In the genomic region with DNA sequence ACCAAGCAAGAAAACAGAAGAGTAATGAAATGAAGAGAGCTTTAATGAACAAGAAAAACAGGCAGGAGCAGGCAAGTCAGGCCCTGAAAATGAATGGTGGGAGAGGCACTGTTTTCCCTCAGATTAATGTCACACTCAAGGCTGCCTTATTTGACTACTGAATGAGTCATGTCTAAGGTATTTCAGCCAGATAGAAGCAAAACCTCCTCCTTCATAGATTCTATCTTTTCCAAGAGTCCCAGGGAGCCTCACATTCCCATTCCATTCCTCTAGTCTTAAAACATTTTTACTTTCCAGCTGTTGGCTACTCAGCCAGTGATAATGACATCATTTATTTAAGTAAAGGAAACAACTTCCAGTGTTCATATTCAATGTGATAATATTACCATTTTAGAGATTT, we compare ENCODE assay signal across 12 cellular contexts.
A peak's percentile ranks its signal among the peaks of the same experiment; 100 is the strongest.
DNase-seq lines count a peak whose midpoint lies in the region; ATAC-seq, FAIRE-seq and TF ChIP-seq lines count a peak whose summit lies in the region.
"Had no signal": no experiment of that assay in that cellular context is flagged by ENCODE, and none has a peak within 500 bp of the region (broad histone marks: within the 10 kb centered on the region; RNA-seq: fewer than 3 reads in every experiment).

No MANE protein-coding gene starts in this region.

- peaks cover 18% of the 10 kb centered on the region for H3K4me1 ChIP-seq in HUES48 (ENCODE audit: control insufficient read depth, insufficient read depth, low read length)

- peaks cover 3% of the 10 kb centered on the region for H3K36me3 Mint-ChIP-seq in glutamatergic neuron (ENCODE audit: unreplicated experiment)
- no peaks in the 10 kb centered on the region for H3K36me3 Mint-ChIP-seq in activated CD4-positive, alpha-beta T cell treated with anti-CD3 and anti-CD28 coated beads, Interleukin-2, amount 10 ng/mL, durations not matched to agents 7 days and 5 days (ENCODE audit: low read depth)
- H3K36me3 Mint-ChIP-seq: T-cell had no signal

- H3K9me3 Mint-ChIP-seq in glutamatergic neuron (ENCODE audit: unreplicated experiment), result peaks cover 2% of the 10 kb centered on the region
- H3K9me3 Mint-ChIP-seq in activated CD4-positive, alpha-beta T cell treated with anti-CD3 and anti-CD28 coated beads, Interleukin-2, amount 10 ng/mL, durations not matched to agents 7 days and 5 days, result no peaks in the 10 kb centered on the region
- H3K9me3 Mint-ChIP-seq: T-cell had no signal

- no peak for FAIRE-seq in bronchial epithelial cell (lab: Jason Lieb, UNC)
- FAIRE-seq: islet of Langerhans had no signal

- no peak for ATAC-seq in HG02678 (IDR thresholded peaks at IDR 0.05; ENCODE audit: unreplicated experiment)
- no peak for ATAC-seq in HG03135 (IDR thresholded peaks at IDR 0.05; ENCODE audit: unreplicated experiment)
- ATAC-seq: T-cell had no signal

- POLR2A ChIA-PET in AG04450 (lab: Yijun Ruan, JAX), result no interaction called here
- POLR2A ChIA-PET in activated CD4-positive, alpha-beta T cell treated with anti-CD3 and anti-CD28 coated beads, Interleukin-2, amount 10 ng/mL, durations not matched to agents 7 days and 5 days (lab: Charles Lee), result no interaction called here

- no peak overlapping the region for H3K4me3 Mint-ChIP-seq in glutamatergic neuron (ENCODE audit: unreplicated experiment)
- no peak overlapping the region for H3K4me3 Mint-ChIP-seq in activated CD4-positive, alpha-beta T cell treated with anti-CD3 and anti-CD28 coated beads, Interleukin-2, amount 10 ng/mL, durations not matched to agents 7 days and 5 days
- H3K4me3 Mint-ChIP-seq: T-cell had no signal

- H3K27me3 ChIP-seq in AG04450 (ENCODE audit: control insufficient read depth, insufficient read depth, low read length), result no peaks in the 10 kb centered on the region
- no peaks in the 10 kb centered on the region for H3K27me3 ChIP-seq in HUES48 (ENCODE audit: control insufficient read depth, insufficient read depth, low read length)
- no peaks in the 10 kb centered on the region for H3K27me3 ChIP-seq in bronchial epithelial cell (ENCODE audit: control insufficient read depth, insufficient read depth, low read length)

- H3K36me3 ChIP-seq in HUES48 (ENCODE audit: control insufficient read depth, insufficient read depth, low read length) (no peaks in the 10 kb centered on the region), bronchial epithelial cell (ENCODE audit: control insufficient read depth, insufficient read depth, low read length) (no peaks in the 10 kb centered on the region)

- H3K27ac ChIP-seq in AG04450 (ENCODE audit: low read depth, low read length) (peak overlapping the region; percentile 24), HUES48 (ENCODE audit: low read depth, low read length) (peak overlapping the region; percentile 83)

- no peak for TF ChIP-seq CTCF in AG04450 (IDR thresholded peaks at IDR 0.05; ENCODE audit: low read depth, low read length)
- no peak for TF ChIP-seq CTCF in bronchial epithelial cell (IDR thresholded peaks at IDR 0.05; ENCODE audit: insufficient read depth, low read length, severe bottlenecking)
- no peak for TF ChIP-seq CTCF in glutamatergic neuron (IDR thresholded peaks at IDR 0.05; ENCODE audit: partially characterized antibody, unreplicated experiment)

- peaks cover 2% of the 10 kb centered on the region for H3K4me1 Mint-ChIP-seq in glutamatergic neuron (ENCODE audit: low read depth, unreplicated experiment)
- no peaks in the 10 kb centered on the region for H3K4me1 Mint-ChIP-seq in activated CD4-positive, alpha-beta T cell treated with anti-CD3 and anti-CD28 coated beads, Interleukin-2, amount 10 ng/mL, durations not matched to agents 7 days and 5 days
- H3K4me1 Mint-ChIP-seq: T-cell had no signal

- CTCF ChIA-PET in AG04450 (lab: Charles Lee), result no interaction called here
- CTCF ChIA-PET in activated CD4-positive, alpha-beta T cell treated with anti-CD3 and anti-CD28 coated beads, Interleukin-2, amount 10 ng/mL, durations not matched to agents 7 days and 5 days (lab: Charles Lee), result no interaction called here

- DNase-seq in AG04450 (ENCODE audit: low read depth, low spot score) (peak; percentile 74), bronchial epithelial cell (ENCODE audit: low read depth) (peak; percentile 90), left kidney (ENCODE audit: low read depth, low spot score) (peak; percentile 68), glutamatergic neuron (no peak)
- no peak for DNase-seq in activated CD4-positive, alpha-beta T cell treated with anti-CD3 and anti-CD28 coated beads, Interleukin-2, amount 10 ng/mL, durations not matched to agents 7 days and 5 days
- DNase-seq: activated naive CD4-positive, alpha-beta T cell; DMS79; T-cell had no signal

- H3K4me3 ChIP-seq in AG04450 (ENCODE audit: low read depth, low read length) (no peak overlapping the region), HUES48 (ENCODE audit: low read depth, low read length) (no peak overlapping the region), bronchial epithelial cell (ENCODE audit: low read depth, low read length) (no peak overlapping the region)

- H3K9me3 ChIP-seq in AG04450 (ENCODE audit: control insufficient read depth, insufficient read depth, low read length) (peaks cover 11% of the 10 kb centered on the region), HUES48 (ENCODE audit: control insufficient read depth, insufficient read depth, low read length) (no peaks in the 10 kb centered on the region)

- peaks cover 4% of the 10 kb centered on the region for H3K27me3 Mint-ChIP-seq in glutamatergic neuron (ENCODE audit: unreplicated experiment)
- peaks cover 4% of the 10 kb centered on the region for H3K27me3 Mint-ChIP-seq in activated CD4-positive, alpha-beta T cell treated with anti-CD3 and anti-CD28 coated beads, Interleukin-2, amount 10 ng/mL, durations not matched to agents 7 days and 5 days

- H3K27ac Mint-ChIP-seq in glutamatergic neuron (ENCODE audit: unreplicated experiment), result no peak overlapping the region
- H3K27ac Mint-ChIP-seq in activated CD4-positive, alpha-beta T cell treated with anti-CD3 and anti-CD28 coated beads, Interleukin-2, amount 10 ng/mL, durations not matched to agents 7 days and 5 days, result no peak overlapping the region
- H3K27ac Mint-ChIP-seq: T-cell had no signal

- no peak overlapping the region for H3K9ac ChIP-seq in HUES48 (ENCODE audit: low read depth, low read length)

Comparison
In these comparisons a context has a peak if more than half of its experiments do, and no peak if none do; other contexts are left out.
1. DNase-seq: peak in AG04450 (single experiment), bronchial epithelial cell (single experiment) and left kidney (single experiment); none in glutamatergic neuron (single experiment) and activated CD4-positive, alpha-beta T cell treated with anti-CD3 and anti-CD28 coated beads, Interleukin-2, amount 10 ng/mL, durations not matched to agents 7 days and 5 days (single experiment).